In the genomic region with DNA sequence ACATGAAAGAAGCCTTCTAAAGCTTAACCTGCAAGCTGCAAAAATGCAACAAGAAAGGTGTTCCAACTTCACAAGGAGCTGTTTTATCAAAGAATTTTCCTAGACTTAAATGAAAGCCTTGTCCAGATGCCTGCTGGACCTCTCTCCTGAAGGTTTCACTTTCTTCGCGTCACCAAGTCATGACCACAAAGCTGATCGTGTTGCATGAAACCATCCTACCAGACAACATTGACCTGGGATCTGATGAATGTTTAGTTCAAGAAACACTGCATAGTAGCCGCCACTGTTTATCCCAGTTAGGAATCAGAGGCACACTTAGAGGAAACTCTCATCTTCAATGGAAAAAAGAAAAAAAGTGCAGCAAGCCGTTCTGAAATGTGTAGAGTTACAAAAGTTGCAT, we compare ENCODE assay signal across 15 cellular contexts. TPM values are rescaled to one million over a fixed set of nuclear protein-coding genes. Genes with fewer than 3 reads are reported as not detected.
A peak's percentile ranks its signal among the peaks of the same experiment; 100 is the strongest.
DNase-seq lines count a peak whose midpoint lies in the region; ATAC-seq and TF ChIP-seq lines count a peak whose summit lies in the region.
"Had no signal": no experiment of that assay in that cellular context is flagged by ENCODE, and none has a peak within 500 bp of the region (broad histone marks: within the 10 kb centered on the region; RNA-seq: fewer than 3 reads in every experiment).

No MANE protein-coding gene starts in this region.

- H3K4me3 Mint-ChIP-seq in nephron progenitor cell = no peak overlapping the region
- H3K4me3 Mint-ChIP-seq: CD4-positive, alpha-beta memory T cell; GM23338; H9 had no signal

- H3K9me3 ChIP-seq in psoas muscle (no peaks in the 10 kb centered on the region), sigmoid colon (no peaks in the 10 kb centered on the region)

- peaks cover 28% of the 10 kb centered on the region for H3K36me3 Mint-ChIP-seq in nephron progenitor cell (ENCODE audit: low read depth)
- H3K36me3 Mint-ChIP-seq: CD4-positive, alpha-beta memory T cell had no signal

- H3K27ac ChIP-seq in psoas muscle = peak overlapping the region; percentile 44
- H3K27ac ChIP-seq in mesendoderm (ENCODE audit: low read depth, low read length) = no peak overlapping the region
- H3K27ac ChIP-seq in sigmoid colon = no peak overlapping the region

- intact Hi-C loops in psoas muscle (cut with DNase I) = no loop called here
- intact Hi-C loops in sigmoid colon (cut with DNase I) = no loop called here

- H3K18ac ChIP-seq in mesendoderm (ENCODE audit: low read length) = no peak overlapping the region

- no peak overlapping the region for H2BK120ac ChIP-seq in mesendoderm (ENCODE audit: low read depth, low read length)

- no peak overlapping the region for H3K9ac ChIP-seq in mesendoderm (ENCODE audit: low read length)

- H3K56ac ChIP-seq in mesendoderm (ENCODE audit: low read length) = no peak overlapping the region

- TF ChIP-seq CTCF in nephron progenitor cell (IDR thresholded peaks at IDR 0.05) = no peak
- TF ChIP-seq CTCF in psoas muscle (IDR thresholded peaks at IDR 0.05) = no peak
- TF ChIP-seq CTCF in sigmoid colon (IDR thresholded peaks at IDR 0.05) = no peak

- WGBS in psoas muscle, 3 donors = 45 to 70% (median 46%) methylated on average over 5 of the region's 5 CpGs
- no CpG with 5 or more reads among the region's 5 CpGs for WGBS in mesendoderm (ENCODE audit: extremely low coverage, insufficient coverage, low lambda C conversion rate)
- 75% methylated on average over 5 of the region's 5 CpGs for WGBS in sigmoid colon, 2 donors

- H3K4me3 ChIP-seq in psoas muscle (no peak overlapping the region), mesendoderm (ENCODE audit: low read length) (no peak overlapping the region), sigmoid colon (no peak overlapping the region)
- H3K4me3 ChIP-seq: GM23338 had no signal

- no peak overlapping the region for H2AK5ac ChIP-seq in mesendoderm (ENCODE audit: low read length)

- H2BK5ac ChIP-seq in mesendoderm (ENCODE audit: low read length) = no peak overlapping the region

- H3K27me3 Mint-ChIP-seq in nephron progenitor cell (ENCODE audit: low read depth, poor library complexity) = no peaks in the 10 kb centered on the region

- in situ Hi-C loops in SK-MEL-5 (cut with HindIII; ENCODE audit: low pct_unique_long_range_greater_than_20kb, low sequenced_read_pairs) = no loop called here

- H2BK15ac ChIP-seq in mesendoderm (replicated peaks; ENCODE audit: low read depth) = no peak overlapping the region

- no peak for TF ChIP-seq EP300 in sigmoid colon (IDR thresholded peaks at IDR 0.05)

- H4K8ac ChIP-seq in mesendoderm (ENCODE audit: low read depth, low read length) = no peak overlapping the region

- peak overlapping the region; percentile 57 for H3K27ac Mint-ChIP-seq in nephron progenitor cell
- H3K27ac Mint-ChIP-seq: CD4-positive, alpha-beta memory T cell; GM23338; H9 had no signal

- no peaks in the 10 kb centered on the region for H3K36me3 ChIP-seq in psoas muscle (ENCODE audit: insufficient read depth in 1 of 2, low read depth in 1 of 2)
- H3K36me3 ChIP-seq in mesendoderm (ENCODE audit: control insufficient read depth, insufficient read depth, low read length) = no peaks in the 10 kb centered on the region
- H3K36me3 ChIP-seq in sigmoid colon = no peaks in the 10 kb centered on the region

- no peaks in the 10 kb centered on the region for H3K79me1 ChIP-seq in mesendoderm (ENCODE audit: low read length)

- peaks cover 87% of the 10 kb centered on the region for H3K4me1 Mint-ChIP-seq in nephron progenitor cell
- H3K4me1 Mint-ChIP-seq: CD4-positive, alpha-beta memory T cell had no signal

- H3K79me2 ChIP-seq in mesendoderm (ENCODE audit: control insufficient read depth, insufficient read depth, low read length) = no peaks in the 10 kb centered on the region

- ATAC-seq in psoas muscle = peak; percentile 62 to 79 (median 69)
- ATAC-seq: GM23338, HCT116 had no signal

- no peak for TF ChIP-seq POLR2A in sigmoid colon (IDR thresholded peaks at IDR 0.05)

- H3K23ac ChIP-seq in mesendoderm (ENCODE audit: low read length) = no peak overlapping the region

- H3K9me3 Mint-ChIP-seq in nephron progenitor cell = no peaks in the 10 kb centered on the region
- H3K9me3 Mint-ChIP-seq: GM23338, H9 had no signal

- DNase-seq in SK-MEL-5 (ENCODE audit: low read depth, low spot score) (peak; percentile 62), nephron progenitor cell (no peak), psoas muscle (no peak), mesendoderm (no peak), sigmoid colon (no peak), nucleus accumbens (lab: John Stamatoyannopoulos, UW) (no peak)
- DNase-seq: Calu3; CD4-positive, alpha-beta memory T cell; DMS79 treated with DMSO at 0.1 percent for 48 hours; GF-D8; H9 had no signal

- H4K5ac ChIP-seq in mesendoderm (ENCODE audit: low read length) = no peak overlapping the region

- no peaks in the 10 kb centered on the region for H3K27me3 ChIP-seq in psoas muscle (ENCODE audit: insufficient read depth in 3 of 3, low read length in 2 of 3)
- H3K27me3 ChIP-seq in mesendoderm (ENCODE audit: insufficient read depth, low read length, poor library complexity) = no peaks in the 10 kb centered on the region
- peaks cover 0 to 7% (median 7%) of the 10 kb centered on the region in 3 donors for H3K27me3 ChIP-seq in sigmoid colon

- H3K4ac ChIP-seq in mesendoderm (ENCODE audit: low read depth, low read length) = no peak overlapping the region

- no peak overlapping the region for H3K4me2 ChIP-seq in mesendoderm (ENCODE audit: low read length)
- H3K4me2 ChIP-seq: GM23338 had no signal

- H3K4me1 ChIP-seq in psoas muscle = peaks cover 49% of the 10 kb centered on the region
- H3K4me1 ChIP-seq in mesendoderm (ENCODE audit: control insufficient read depth, low read depth, low read length) = no peaks in the 10 kb centered on the region
- peaks cover 0 to 7% (median 2%) of the 10 kb centered on the region in 4 donors for H3K4me1 ChIP-seq in sigmoid colon

RNA-seq across cellular contexts. Expression of gene PAX3, which starts 26.9 kb away (rescaled TPM):
- total RNA-seq in SK-MEL-5 (2014; rRNA removed; shearing (Covaris generic)) = 18.3 and 21.6 TPM in 2 replicates
- 31.9 and 33.7 TPM in 2 replicates for polyA plus RNA-seq in SK-MEL-5 (2015; cell fraction: cytosol; rRNA removed)
- 33.1 and 39.2 TPM in 2 replicates for polyA plus RNA-seq in SK-MEL-5 (2015; cell fraction: nucleus; rRNA removed)
- total RNA-seq in psoas muscle (10 to 100 TPM in 2 of 4 donors, 1 to 10 TPM in 2; 6.9 to 20.5 (median 13.3) TPM), sigmoid colon (not detected)
- polyA plus RNA-seq in psoas muscle (1 to 10 TPM in 2 of 3 donors, under 1 TPM in 1; 0.26 to 2.8 (median 1.9) TPM), sigmoid colon (not detected)
- 0.08 TPM for polyA plus RNA-seq in mesendoderm (2013, experiment 1 of 2)
- 0.03 TPM for polyA plus RNA-seq in mesendoderm (2013, experiment 2 of 2)
- total RNA-seq: A172; Calu3; CD4-positive, alpha-beta memory T cell; G401; GM23338; H9 had no signal
- polyA plus RNA-seq: CD4-positive, alpha-beta memory T cell; GM23338 had no signal

Comparison
In these comparisons a context has a peak if more than half of its experiments do, and no peak if none do; other contexts are left out.
1. RNA of gene PAX3, which starts 26.9 kb away (total RNA-seq): 6.9 to 20.5 TPM in psoas muscle and 18.3 to 21.6 TPM in SK-MEL-5; not detected in sigmoid colon; every median in the first group is over 4 times any median in the second.